ENCODE assay signal across 24 cellular contexts in the genomic region with DNA sequence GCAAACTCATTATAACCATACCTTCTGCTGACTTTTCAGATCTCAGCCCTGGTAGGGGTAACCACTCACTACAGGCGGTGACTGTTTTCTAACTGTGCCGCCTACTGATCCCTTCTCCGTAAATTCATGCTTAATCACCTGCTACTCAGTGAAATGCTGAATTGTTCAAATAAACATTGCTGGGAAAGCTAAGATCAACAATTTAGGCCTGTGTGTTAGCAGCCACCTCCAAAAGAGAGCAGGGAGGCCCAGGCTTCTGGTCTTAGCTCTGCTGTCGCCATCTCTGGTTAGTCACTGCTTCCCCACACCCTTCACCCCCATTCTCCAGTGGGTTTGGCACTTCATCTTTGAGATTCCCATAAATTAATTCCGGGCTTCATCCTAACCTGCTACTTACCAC. TPM values are rescaled to one million over a fixed set of nuclear protein-coding genes. Genes with fewer than 3 reads are reported as not detected.
DNase-seq lines count a peak whose midpoint lies in the region; TF ChIP-seq lines count a peak whose summit lies in the region.
"Had no signal": no experiment of that assay in that cellular context is flagged by ENCODE, and none has a peak within 500 bp of the region (broad histone marks: within the 10 kb centered on the region; RNA-seq: fewer than 3 reads in every experiment).

No MANE protein-coding gene starts in this region.

- peaks cover 28% of the 10 kb centered on the region for H3K4me1 ChIP-seq in osteoblast (ENCODE audit: insufficient read depth, low read length)
- H3K4me1 ChIP-seq: testis had no signal

- H3K27me3 ChIP-seq in osteoblast (ENCODE audit: insufficient read depth, low read length) = no peaks in the 10 kb centered on the region
- H3K27me3 ChIP-seq: testis had no signal

- peak overlapping the region; percentile 51 for H2AFZ ChIP-seq in osteoblast (ENCODE audit: low read length)

- DNase-seq in DMS53 treated with DMSO at 0.1 percent for 48 hours (lab: John Stamatoyannopoulos, UW; ENCODE audit: unreplicated experiment) (peak; percentile 51), NCI-H460 (ENCODE audit: extremely low read depth, low read depth) (peak; percentile 64), choroid plexus epithelial cell (ENCODE audit: low read depth) (peak; percentile 42), osteoblast (ENCODE audit: insufficient read length, low spot score, missing footprints) (no peak), islet precursor cell (no peak), OCI-M2 (lab: John Stamatoyannopoulos, UW; ENCODE audit: unreplicated experiment) (no peak), mesenteric fat pad (ENCODE audit: low spot score) (no peak)
- DNase-seq: activated CD4-positive, alpha-beta T cell treated with anti-CD3 and anti-CD28 coated beads, Interleukin-2, amount 50 U/mL, for 48 hours; activated naive CD4-positive, alpha-beta T cell; amniotic stem cell; CD4-positive, alpha-beta T cell; erythroblast; Karpas-422; left cardiac atrium; mesendoderm; naive thymus-derived CD4-positive, alpha-beta T cell; NCI-H1048; posterior cingulate gyrus; testis had no signal

- no peak overlapping the region for H3K4me3 ChIP-seq in choroid plexus epithelial cell (ENCODE audit: low read depth, low read length)
- H3K4me3 ChIP-seq in osteoblast (ENCODE audit: insufficient read depth, low read length) = no peak overlapping the region
- H3K4me3 ChIP-seq: SK-N-MC, testis had no signal

- no peaks in the 10 kb centered on the region for H3K36me3 ChIP-seq in osteoblast (ENCODE audit: insufficient read depth, low read length)

- no peaks in the 10 kb centered on the region for H3K79me2 ChIP-seq in osteoblast (ENCODE audit: insufficient read depth, low read length)

- H3K4me2 ChIP-seq in osteoblast (ENCODE audit: insufficient read depth, low read length) = no peak overlapping the region

- H4K20me1 ChIP-seq in osteoblast (ENCODE audit: insufficient read depth, low read length) = no peaks in the 10 kb centered on the region

- H3K27ac ChIP-seq in osteoblast (ENCODE audit: low read depth, low read length) = no peak overlapping the region
- H3K27ac ChIP-seq: SK-N-MC, testis had no signal

- TF ChIP-seq CTCF in choroid plexus epithelial cell (conservative IDR thresholded peaks at IDR 0.05; ENCODE audit: low read depth, low read length) (no peak), osteoblast (IDR thresholded peaks at IDR 0.05; ENCODE audit: extremely low read depth, low read depth, low read length) (no peak)

- no peaks in the 10 kb centered on the region for H3K9me3 ChIP-seq in osteoblast (ENCODE audit: low read depth, low read length)
- H3K9me3 ChIP-seq: testis had no signal

RNA-seq across cellular contexts. Expression of a gene that starts 21.8 kb away (rescaled TPM):
- total RNA-seq in NCI-H460 (2014; rRNA removed; shearing (Covaris generic)) = not detected in 2 replicates
- polyA plus RNA-seq in NCI-H460 (2014; cell fraction: nucleus; rRNA removed) = not detected in 2 replicates
- total RNA-seq in osteoblast = not detected in 2 replicates
- total RNA-seq in mesenteric fat pad = not detected
- total RNA-seq: CD4-positive, alpha-beta T cell; glomerular endothelial cell; H1; HT1080; left cardiac atrium; naive thymus-derived CD4-positive, alpha-beta T cell; T-helper 2 cell treated with Interferon-gamma antibody and Interleukin-4, amounts not matched to agents 100 ng/mL and 5 ng/mL, for 36 hours had no signal
- polyA plus RNA-seq: H1 had no signal

RNA-seq across cellular contexts. Expression of a gene that starts 50.7 kb away (rescaled TPM):
- total RNA-seq in NCI-H460 (2014; rRNA removed; shearing (Covaris generic)) = 39.6 and 43.1 TPM in 2 replicates
- polyA plus RNA-seq in NCI-H460 (2014; cell fraction: nucleus; rRNA removed) = 34.9 and 50.9 TPM in 2 replicates
- total RNA-seq in osteoblast (23.5 and 27.4 TPM in 2 replicates), mesenteric fat pad (24.3 TPM)

Comparison
In these comparisons a context has a peak if more than half of its experiments do, and no peak if none do; other contexts are left out.
1. DNase-seq: peak in DMS53 treated with DMSO at 0.1 percent for 48 hours (single experiment), NCI-H460 (single experiment) and choroid plexus epithelial cell (single experiment); none in osteoblast (single experiment), islet precursor cell (single experiment), OCI-M2 (single experiment) and mesenteric fat pad (single experiment).